ENCODE assay signal across 14 cellular contexts in genomic region chr12:57118711-57119271, GRCh38. TPM values are rescaled to one million over a fixed set of nuclear protein-coding genes. Genes with fewer than 3 reads are reported as not detected.
DNase-seq lines count a peak whose midpoint lies in the region; ATAC-seq and FAIRE-seq lines count a peak whose summit lies in the region.
"Had no signal": no experiment of that assay in that cellular context is flagged by ENCODE, and none has a peak within 500 bp of the region (broad histone marks: within the 10 kb centered on the region; RNA-seq: fewer than 3 reads in every experiment).

No MANE protein-coding gene starts in this region.

- H3K27ac Mint-ChIP-seq in activated naive CD4-positive, alpha-beta T cell treated with anti-CD3 and anti-CD28 coated beads, Interleukin-2, amount 50 U/mL, for 72 hours, result no peak overlapping the region
- H3K27ac Mint-ChIP-seq in activated naive CD4-positive, alpha-beta T cell treated with anti-CD3 and anti-CD28 coated beads, Interleukin-2, amount 10 ng/mL, durations not matched to agents 7 days and 5 days, result no peak overlapping the region
- peak overlapping the region; percentile 24 for H3K27ac Mint-ChIP-seq in stimulated activated naive CD8-positive, alpha-beta T cell treated with anti-CD3 and anti-CD28 coated beads, Interleukin-15, Interleukin-2, amounts not matched to agents 100 ng/mL and 50 ng/mL, for 24 hours
- H3K27ac Mint-ChIP-seq: T-helper 1 cell treated with Interleukin-12 subunit alpha and Interleukin-12 subunit beta and Interleukin-4 antibody, amounts not matched to agents 30 μg/mL and 1 μg/mL, for 36 hours had no signal

- no peak for DNase-seq in activated naive CD4-positive, alpha-beta T cell treated with anti-CD3 and anti-CD28 coated beads, Interleukin-2, amount 50 U/mL, for 72 hours (ENCODE audit: low spot score in 2 of 2)
- no peak for DNase-seq in activated naive CD4-positive, alpha-beta T cell treated with anti-CD3 and anti-CD28 coated beads, Interleukin-2, amount 10 ng/mL, durations not matched to agents 7 days and 5 days
- DNase-seq in RCC 7860 (ENCODE audit: low spot score) (peak; percentile 76), foreskin melanocyte (peak; percentile 94), AG08396 (ENCODE audit: low spot score) (no peak)
- DNase-seq: activated gamma-delta T cell; BE2C; NCI-H1436 treated with DMSO at 0.1 percent for 48 hours; stimulated activated CD4-positive, alpha-beta T cell treated with anti-CD3 and anti-CD28 coated beads, Interleukin-2, amount 100 ng/mL, for 48 hours; uterus had no signal

- CTCF ChIA-PET in activated naive CD4-positive, alpha-beta T cell treated with anti-CD3 and anti-CD28 coated beads, Interleukin-2, amount 10 ng/mL, durations not matched to agents 7 days and 5 days (lab: Charles Lee), result interaction anchor here (2.2 to 3.0 kb wide), 2 partner anchors 27 to 50 kb away, joined by 5 to 9 read pairs; no protein-coding TSS in a partner anchor

- FAIRE-seq in RCC 7860 (lab: Jason Lieb, UNC), result no peak

- ATAC-seq in activated naive CD4-positive, alpha-beta T cell treated with anti-CD3 and anti-CD28 coated beads, Interleukin-2, amount 50 U/mL, for 72 hours, result peak; percentile 38 to 95
- ATAC-seq in HG03342 (IDR thresholded peaks at IDR 0.05; ENCODE audit: unreplicated experiment), result no peak
- no peak for ATAC-seq in HG02678 (IDR thresholded peaks at IDR 0.05; ENCODE audit: unreplicated experiment)

- H3K9me3 Mint-ChIP-seq in activated naive CD4-positive, alpha-beta T cell treated with anti-CD3 and anti-CD28 coated beads, Interleukin-2, amount 50 U/mL, for 72 hours, result peaks cover 0 to 5% of the 10 kb centered on the region in 2 donors
- peaks cover 4% of the 10 kb centered on the region for H3K9me3 Mint-ChIP-seq in activated naive CD4-positive, alpha-beta T cell treated with anti-CD3 and anti-CD28 coated beads, Interleukin-2, amount 10 ng/mL, durations not matched to agents 7 days and 5 days
- no peaks in the 10 kb centered on the region for H3K9me3 Mint-ChIP-seq in stimulated activated naive CD8-positive, alpha-beta T cell treated with anti-CD3 and anti-CD28 coated beads, Interleukin-15, Interleukin-2, amounts not matched to agents 100 ng/mL and 50 ng/mL, for 24 hours

- peaks cover 2% of the 10 kb centered on the region for H3K4me1 Mint-ChIP-seq in activated naive CD4-positive, alpha-beta T cell treated with anti-CD3 and anti-CD28 coated beads, Interleukin-2, amount 10 ng/mL, durations not matched to agents 7 days and 5 days
- H3K4me1 Mint-ChIP-seq in stimulated activated naive CD8-positive, alpha-beta T cell treated with anti-CD3 and anti-CD28 coated beads, Interleukin-15, Interleukin-2, amounts not matched to agents 100 ng/mL and 50 ng/mL, for 24 hours (ENCODE audit: low read depth), result peaks cover 18% of the 10 kb centered on the region

- peaks cover 17% of the 10 kb centered on the region for H3K27me3 Mint-ChIP-seq in activated naive CD4-positive, alpha-beta T cell treated with anti-CD3 and anti-CD28 coated beads, Interleukin-2, amount 10 ng/mL, durations not matched to agents 7 days and 5 days
- H3K27me3 Mint-ChIP-seq in stimulated activated naive CD8-positive, alpha-beta T cell treated with anti-CD3 and anti-CD28 coated beads, Interleukin-15, Interleukin-2, amounts not matched to agents 100 ng/mL and 50 ng/mL, for 24 hours, result no peaks in the 10 kb centered on the region

- peaks cover 0 to 5% of the 10 kb centered on the region in 2 donors for H3K36me3 Mint-ChIP-seq in activated naive CD4-positive, alpha-beta T cell treated with anti-CD3 and anti-CD28 coated beads, Interleukin-2, amount 50 U/mL, for 72 hours
- no peaks in the 10 kb centered on the region for H3K36me3 Mint-ChIP-seq in activated naive CD4-positive, alpha-beta T cell treated with anti-CD3 and anti-CD28 coated beads, Interleukin-2, amount 10 ng/mL, durations not matched to agents 7 days and 5 days
- no peaks in the 10 kb centered on the region for H3K36me3 Mint-ChIP-seq in stimulated activated naive CD8-positive, alpha-beta T cell treated with anti-CD3 and anti-CD28 coated beads, Interleukin-15, Interleukin-2, amounts not matched to agents 100 ng/mL and 50 ng/mL, for 24 hours (ENCODE audit: low read depth)

- H3K4me3 Mint-ChIP-seq in activated naive CD4-positive, alpha-beta T cell treated with anti-CD3 and anti-CD28 coated beads, Interleukin-2, amount 10 ng/mL, durations not matched to agents 7 days and 5 days, result no peak overlapping the region
- no peak overlapping the region for H3K4me3 Mint-ChIP-seq in stimulated activated naive CD8-positive, alpha-beta T cell treated with anti-CD3 and anti-CD28 coated beads, Interleukin-15, Interleukin-2, amounts not matched to agents 100 ng/mL and 50 ng/mL, for 24 hours
- H3K4me3 Mint-ChIP-seq: T-helper 1 cell treated with Interleukin-12 subunit alpha and Interleukin-12 subunit beta and Interleukin-4 antibody, amounts not matched to agents 30 μg/mL and 1 μg/mL, for 36 hours had no signal

RNA-seq across cellular contexts. Expression of gene STAT6, which starts 7.6 kb away (rescaled TPM):
- 100 to 1,000 TPM; 213 to 283 TPM for total RNA-seq in activated naive CD4-positive, alpha-beta T cell treated with anti-CD3 and anti-CD28 coated beads, Interleukin-2, amount 50 U/mL, for 72 hours

RNA-seq across cellular contexts. Expression of gene LRP1, which starts 9.5 kb away (rescaled TPM):
- total RNA-seq in activated naive CD4-positive, alpha-beta T cell treated with anti-CD3 and anti-CD28 coated beads, Interleukin-2, amount 50 U/mL, for 72 hours, result 1 to 10 TPM; 1.3 to 5.9 TPM

RNA-seq across cellular contexts. Expression of gene LRP1-AS, which starts 28.6 kb away (rescaled TPM):
- not detected for total RNA-seq in activated naive CD4-positive, alpha-beta T cell treated with anti-CD3 and anti-CD28 coated beads, Interleukin-2, amount 50 U/mL, for 72 hours
- total RNA-seq: uterus had no signal

RNA-seq across cellular contexts. Expression of gene NAB2, which starts 29.9 kb away (rescaled TPM):
- 10 to 100 TPM; 39.1 to 39.3 TPM for total RNA-seq in activated naive CD4-positive, alpha-beta T cell treated with anti-CD3 and anti-CD28 coated beads, Interleukin-2, amount 50 U/mL, for 72 hours

RNA-seq across cellular contexts. Expression of gene NEMP1, which starts 40.2 kb away (rescaled TPM):
- total RNA-seq in activated naive CD4-positive, alpha-beta T cell treated with anti-CD3 and anti-CD28 coated beads, Interleukin-2, amount 50 U/mL, for 72 hours, result 100 to 1,000 TPM in 1 of 2 donors, 10 to 100 TPM in 1; 80.2 to 182 TPM

Comparison
In these comparisons a context has a peak if more than half of its experiments do, and no peak if none do; other contexts are left out.
1. ATAC-seq: peak in activated naive CD4-positive, alpha-beta T cell treated with anti-CD3 and anti-CD28 coated beads, Interleukin-2, amount 50 U/mL, for 72 hours (2 of 2); none in HG03342 (single experiment) and HG02678 (single experiment).
2. DNase-seq: peak in RCC 7860 (single experiment) and foreskin melanocyte (single experiment); none in activated naive CD4-positive, alpha-beta T cell treated with anti-CD3 and anti-CD28 coated beads, Interleukin-2, amount 50 U/mL, for 72 hours (0 of 2), activated naive CD4-positive, alpha-beta T cell treated with anti-CD3 and anti-CD28 coated beads, Interleukin-2, amount 10 ng/mL, durations not matched to agents 7 days and 5 days (single experiment) and AG08396 (single experiment).